In genomic region chr20:38729767-38730166, GRCh38 we compare ENCODE assay signal across 15 cellular contexts. TPM values are rescaled to one million over a fixed set of nuclear protein-coding genes. Genes with fewer than 3 reads are reported as not detected.
A peak's percentile ranks its signal among the peaks of the same experiment; 100 is the strongest.
DNase-seq lines count a peak whose midpoint lies in the region; ATAC-seq, FAIRE-seq and TF ChIP-seq lines count a peak whose summit lies in the region.
"Had no signal": no experiment of that assay in that cellular context is flagged by ENCODE, and none has a peak within 500 bp of the region (broad histone marks: within the 10 kb centered on the region; RNA-seq: fewer than 3 reads in every experiment).

No MANE protein-coding gene starts in this region.

- POLR2A ChIA-PET in activated CD4-positive, alpha-beta T cell treated with anti-CD3 and anti-CD28 coated beads for 36 hours (lab: Charles Lee) = no interaction called here

- no peaks in the 10 kb centered on the region for H3K4me1 ChIP-seq in ES-I3 (ENCODE audit: insufficient read depth, low read length)

- TF ChIP-seq POLR2A in GM12892 (IDR thresholded peaks at IDR 0.05; ENCODE audit: low read depth, low read length) = no peak

- intact Hi-C loops in activated CD4-positive, alpha-beta T cell treated with anti-CD3 and anti-CD28 coated beads for 36 hours (cut with DNase I, micrococcal nuclease) = loop anchor here (2.0 to 10.0 kb wide), 6 partner anchors 55 to 1958 kb away; partner anchors contain the start of genes MAFB (in 1 of the 2) and PPP1R16B (in 1 of the 2)

- no peaks in the 10 kb centered on the region for H3K36me3 Mint-ChIP-seq in activated CD4-positive, alpha-beta T cell treated with anti-CD3 and anti-CD28 coated beads for 36 hours (ENCODE audit: low read depth)
- H3K36me3 Mint-ChIP-seq in activated T-cell treated with anti-CD3 and anti-CD28 coated beads, Interleukin-2, amount 50 U/mL, for 72 hours (ENCODE audit: insufficient read depth in 2 of 2) = peaks cover 3% of the 10 kb centered on the region in 2 donors
- no peaks in the 10 kb centered on the region for H3K36me3 Mint-ChIP-seq in nephron progenitor cell (ENCODE audit: low read depth)

- no peak for ATAC-seq in activated CD4-positive, alpha-beta T cell treated with anti-CD3 and anti-CD28 coated beads for 36 hours
- no peak for ATAC-seq in activated T-cell treated with anti-CD3 and anti-CD28 coated beads, Interleukin-2, amount 50 U/mL, for 72 hours (replicated peaks in 1 of 2)
- ATAC-seq: pancreas had no signal

- peaks cover 49% of the 10 kb centered on the region for H3K4me1 Mint-ChIP-seq in activated CD4-positive, alpha-beta T cell treated with anti-CD3 and anti-CD28 coated beads for 36 hours
- peaks cover 58% of the 10 kb centered on the region for H3K4me1 Mint-ChIP-seq in activated T-cell treated with anti-CD3 and anti-CD28 coated beads, Interleukin-2, amount 50 U/mL, for 72 hours (ENCODE audit: low read depth)
- peaks cover 59% of the 10 kb centered on the region for H3K4me1 Mint-ChIP-seq in nephron progenitor cell

- CTCF ChIA-PET in activated CD4-positive, alpha-beta T cell treated with anti-CD3 and anti-CD28 coated beads for 36 hours (lab: Charles Lee) = interaction anchor here (0.6 to 1.6 kb wide), 4 partner anchors 10 to 319 kb away, joined by 3 to 4 read pairs (median 4); no protein-coding TSS in a partner anchor

- FAIRE-seq in GM12892 (lab: Jason Lieb, UNC) = no peak
- FAIRE-seq: pancreas had no signal

- H3K27ac Mint-ChIP-seq in activated CD4-positive, alpha-beta T cell treated with anti-CD3 and anti-CD28 coated beads for 36 hours = no peak overlapping the region
- peak overlapping the region; percentile 12 for H3K27ac Mint-ChIP-seq in activated T-cell treated with anti-CD3 and anti-CD28 coated beads, Interleukin-2, amount 50 U/mL, for 72 hours
- H3K27ac Mint-ChIP-seq in nephron progenitor cell = no peak overlapping the region

- no peak overlapping the region for H3K4me3 Mint-ChIP-seq in activated CD4-positive, alpha-beta T cell treated with anti-CD3 and anti-CD28 coated beads for 36 hours
- H3K4me3 Mint-ChIP-seq in activated T-cell treated with anti-CD3 and anti-CD28 coated beads, Interleukin-2, amount 50 U/mL, for 72 hours = peak overlapping the region; percentile 44 to 83
- H3K4me3 Mint-ChIP-seq in nephron progenitor cell = peak overlapping the region; percentile 66

- DNase-seq in activated CD4-positive, alpha-beta T cell treated with anti-CD3 and anti-CD28 coated beads for 36 hours = peak; percentile 17
- DNase-seq in activated CD4-positive, alpha-beta T cell treated with anti-CD3 and anti-CD28 coated beads for 4 hours = no peak
- peak in 1 of 2 donors; percentile 17 for DNase-seq in activated T-cell treated with anti-CD3 and anti-CD28 coated beads, Interleukin-2, amount 50 U/mL, for 72 hours
- no peak for DNase-seq in nephron progenitor cell
- no peak for DNase-seq in GM12892 (ENCODE audit: insufficient read length)
- no peak for DNase-seq in NCI-H2081 (lab: John Stamatoyannopoulos, UW)
- no peak for DNase-seq in ACHN
- DNase-seq: effector memory CD4-positive, alpha-beta T cell; foreskin fibroblast; mammary epithelial cell; pancreas; T-helper 9 cell; thyroid gland had no signal

- no peaks in the 10 kb centered on the region for H3K9me3 ChIP-seq in ES-I3 (ENCODE audit: control insufficient read depth, insufficient read depth, low read length)
- H3K9me3 ChIP-seq: pancreas, thyroid gland had no signal

- in situ Hi-C loops in ACHN (cut with HindIII; ENCODE audit: low pct_ligation_motif_present, low pct_unique_long_range_greater_than_20kb, low sequenced_read_pairs) = no loop called here

- peak overlapping the region; percentile 4; the same call in 1 of the 2 replicates for H3K9ac ChIP-seq in ES-I3 (ENCODE audit: low read depth, low read length)

- no peaks in the 10 kb centered on the region for H3K9me3 Mint-ChIP-seq in activated CD4-positive, alpha-beta T cell treated with anti-CD3 and anti-CD28 coated beads for 36 hours (ENCODE audit: low read depth)
- no peaks in the 10 kb centered on the region for H3K9me3 Mint-ChIP-seq in activated T-cell treated with anti-CD3 and anti-CD28 coated beads, Interleukin-2, amount 50 U/mL, for 72 hours
- H3K9me3 Mint-ChIP-seq in nephron progenitor cell = peaks cover 17% of the 10 kb centered on the region

- no peaks in the 10 kb centered on the region for H3K36me3 ChIP-seq in ES-I3 (ENCODE audit: insufficient read depth, low read length)
- H3K36me3 ChIP-seq: pancreas, thyroid gland had no signal

- H3K27me3 Mint-ChIP-seq in activated CD4-positive, alpha-beta T cell treated with anti-CD3 and anti-CD28 coated beads for 36 hours = peaks cover 86% of the 10 kb centered on the region
- peaks cover 92% of the 10 kb centered on the region for H3K27me3 Mint-ChIP-seq in activated T-cell treated with anti-CD3 and anti-CD28 coated beads, Interleukin-2, amount 50 U/mL, for 72 hours (ENCODE audit: low read depth)
- peaks cover 100% of the 10 kb centered on the region for H3K27me3 Mint-ChIP-seq in nephron progenitor cell (ENCODE audit: low read depth, poor library complexity)

- TF ChIP-seq CTCF in nephron progenitor cell (IDR thresholded peaks at IDR 0.05) = no peak

RNA-seq across cellular contexts. Expression of gene SLC32A1, which starts 5.5 kb away (rescaled TPM):
- total RNA-seq in activated CD4-positive, alpha-beta T cell treated with anti-CD3 and anti-CD28 coated beads for 36 hours = not detected
- total RNA-seq in activated T-cell treated with anti-CD3 and anti-CD28 coated beads, Interleukin-2, amount 50 U/mL, for 72 hours = under 1 TPM in 1 of 2 donors, not detected in 1; 0.12 TPM
- 0.08 TPM for polyA plus RNA-seq in GM12892 (2012; ENCODE audit: missing spikeins)
- total RNA-seq: mammary epithelial cell, pancreas, thyroid gland had no signal
- polyA plus RNA-seq: AG04450, mammary epithelial cell, pancreas had no signal

RNA-seq across cellular contexts. Expression of gene ACTR5, which starts 18.5 kb away (rescaled TPM):
- 1 to 10 TPM; 6.3 to 8.4 TPM for total RNA-seq in activated CD4-positive, alpha-beta T cell treated with anti-CD3 and anti-CD28 coated beads for 36 hours
- total RNA-seq in activated T-cell treated with anti-CD3 and anti-CD28 coated beads, Interleukin-2, amount 50 U/mL, for 72 hours = 1 to 10 TPM; 8.2 to 8.7 TPM
- 6.1 TPM for polyA plus RNA-seq in GM12892 (2012; ENCODE audit: missing spikeins)
